8 cellular contexts compared by ENCODE assay signal in the genomic region with DNA sequence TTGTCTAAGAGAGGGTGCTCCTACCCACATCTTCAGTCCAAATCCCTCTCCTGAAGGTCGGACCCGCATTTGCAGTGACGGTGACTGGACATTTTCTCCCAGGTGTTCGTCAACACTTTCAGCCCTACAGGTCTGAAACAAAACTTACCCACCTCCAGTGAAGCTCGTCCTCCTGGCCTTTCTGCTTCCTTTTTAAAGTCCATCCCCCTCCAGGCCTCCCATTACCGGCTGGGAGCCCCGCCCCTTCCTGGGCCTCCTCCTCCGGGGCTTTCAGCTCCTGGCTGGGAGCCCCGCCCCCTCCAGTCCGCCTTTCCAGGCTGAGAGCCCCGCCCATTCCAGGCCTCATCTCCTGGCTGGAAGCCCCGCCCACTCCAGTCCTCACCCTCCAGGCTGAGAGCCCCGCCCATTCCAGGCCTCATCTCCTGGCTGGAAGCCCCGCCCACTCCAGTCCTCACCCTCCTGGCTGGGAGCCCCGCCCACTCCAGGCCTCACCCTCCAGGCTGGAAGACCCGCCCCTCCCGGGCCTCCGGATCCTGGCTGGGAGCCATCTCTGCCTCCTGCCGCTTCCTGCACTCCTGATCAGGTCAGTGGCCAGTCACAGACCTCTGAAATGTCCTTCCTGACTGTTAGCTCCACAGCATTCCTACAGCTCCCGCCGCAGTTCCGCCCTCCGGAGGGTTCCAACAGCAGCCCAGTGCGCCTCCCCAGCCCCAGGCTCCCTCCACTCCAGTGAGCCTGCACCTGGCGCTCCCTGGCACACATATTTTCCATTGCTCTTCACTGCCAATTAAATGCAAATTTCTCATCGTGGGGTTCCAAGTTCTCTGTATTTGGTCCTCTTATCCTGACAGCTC.
A peak's percentile ranks its signal among the peaks of the same experiment; 100 is the strongest.
DNase-seq lines count a peak whose midpoint lies in the region; ATAC-seq and TF ChIP-seq lines count a peak whose summit lies in the region.

No MANE protein-coding gene starts in this region.

- peak overlapping the region; percentile 99 for H3K27ac Mint-ChIP-seq in GM23338
- H3K27ac Mint-ChIP-seq in activated CD4-positive, alpha-beta T cell treated with anti-CD3 and anti-CD28 coated beads, Interleukin-2, amount 10 ng/mL, durations not matched to agents 7 days and 5 days: peak overlapping the region; percentile 55

- peaks cover 2% of the 10 kb centered on the region; the same call in 2 of the 3 replicates for H3K9me3 Mint-ChIP-seq in GM23338
- peaks cover 21% of the 10 kb centered on the region for H3K9me3 Mint-ChIP-seq in activated CD4-positive, alpha-beta T cell treated with anti-CD3 and anti-CD28 coated beads, Interleukin-2, amount 10 ng/mL, durations not matched to agents 7 days and 5 days

- peak overlapping the region; percentile 82 for H3K4me3 Mint-ChIP-seq in GM23338
- H3K4me3 Mint-ChIP-seq in activated CD4-positive, alpha-beta T cell treated with anti-CD3 and anti-CD28 coated beads, Interleukin-2, amount 10 ng/mL, durations not matched to agents 7 days and 5 days: no peak overlapping the region

- no peaks in the 10 kb centered on the region for H4K20me1 ChIP-seq in GM23338 (replicated peaks; ENCODE audit: insufficient read depth)

- no peak overlapping the region for H3K9ac ChIP-seq in parathyroid adenoma

- no peaks in the 10 kb centered on the region for H3K9me3 ChIP-seq in parathyroid adenoma (ENCODE audit: control insufficient read depth, low read length)

- H3K4me3 ChIP-seq in GM23338 (peak overlapping the region; percentile 54), parathyroid adenoma (ENCODE audit: low read depth, low read length) (peak overlapping the region; percentile 43)

- no peaks in the 10 kb centered on the region for H3F3A ChIP-seq in GM23338 (replicated peaks; ENCODE audit: low read depth)

- H3K27me3 ChIP-seq in GM23338 (ENCODE audit: insufficient read depth) (no peaks in the 10 kb centered on the region), parathyroid adenoma (ENCODE audit: control insufficient read depth, insufficient read depth, low read length) (no peaks in the 10 kb centered on the region)

- H3K79me2 ChIP-seq in GM23338 (replicated peaks; ENCODE audit: insufficient read depth) (no peaks in the 10 kb centered on the region), parathyroid adenoma (no peaks in the 10 kb centered on the region)

- H3K9me2 ChIP-seq in GM23338 (ENCODE audit: insufficient read depth): no peaks in the 10 kb centered on the region

- POLR2A ChIA-PET in activated CD4-positive, alpha-beta T cell treated with anti-CD3 and anti-CD28 coated beads, Interleukin-2, amount 10 ng/mL, durations not matched to agents 7 days and 5 days (lab: Charles Lee): no interaction called here

- H2AFZ ChIP-seq in GM23338 (peak overlapping the region; percentile 43), parathyroid adenoma (peak overlapping the region; percentile 99)

- TF ChIP-seq CTCF in GM23338 (conservative IDR thresholded peaks at IDR 0.05; ENCODE audit: low read depth in 2 of 2) (no peak), parathyroid adenoma (IDR thresholded peaks at IDR 0.05) (no peak)

- H3K4me1 Mint-ChIP-seq in GM23338: peaks cover 36% of the 10 kb centered on the region
- peaks cover 62% of the 10 kb centered on the region for H3K4me1 Mint-ChIP-seq in activated CD4-positive, alpha-beta T cell treated with anti-CD3 and anti-CD28 coated beads, Interleukin-2, amount 10 ng/mL, durations not matched to agents 7 days and 5 days

- H3K36me3 ChIP-seq in GM23338 (ENCODE audit: insufficient read depth) (no peaks in the 10 kb centered on the region), parathyroid adenoma (ENCODE audit: control insufficient read depth, insufficient read depth, low read length) (no peaks in the 10 kb centered on the region)

- H3K4me2 ChIP-seq in GM23338 (peak overlapping the region; percentile 78), parathyroid adenoma (ENCODE audit: low read length) (peak overlapping the region; percentile 43)

- ATAC-seq in GM23338: peak; percentile 95
- no peak for ATAC-seq in HG02884 (IDR thresholded peaks at IDR 0.05; ENCODE audit: unreplicated experiment)

- DNase-seq in 8988T: peak; percentile 88
- peak; percentile 98 for DNase-seq in GM23338 (ENCODE audit: low spot score)
- peak; percentile 96 for DNase-seq in NCI-H2171 treated with DMSO at 0.1 percent for 48 hours (lab: John Stamatoyannopoulos, UW)
- no peak for DNase-seq in activated CD4-positive, alpha-beta T cell treated with anti-CD3 and anti-CD28 coated beads, Interleukin-2, amount 10 ng/mL, durations not matched to agents 7 days and 5 days
- peak; percentile 97 for DNase-seq in glomerular visceral epithelial cell (ENCODE audit: extremely low spot score)
- DNase-seq in Ammon's horn (ENCODE audit: low spot score): no peak

- H3K27ac ChIP-seq in GM23338 (ENCODE audit: low read depth): peak overlapping the region; percentile 88
- H3K27ac ChIP-seq in parathyroid adenoma: peak overlapping the region; percentile 86

- H3K36me3 Mint-ChIP-seq in GM23338 (ENCODE audit: low read depth): peaks cover 6% of the 10 kb centered on the region; the same call in 2 of the 3 replicates
- H3K36me3 Mint-ChIP-seq in activated CD4-positive, alpha-beta T cell treated with anti-CD3 and anti-CD28 coated beads, Interleukin-2, amount 10 ng/mL, durations not matched to agents 7 days and 5 days (ENCODE audit: low read depth): peaks cover 19% of the 10 kb centered on the region

- H3K4me1 ChIP-seq in GM23338 (ENCODE audit: insufficient read depth) (peaks cover 27% of the 10 kb centered on the region), parathyroid adenoma (peaks cover 26% of the 10 kb centered on the region)

- CTCF ChIA-PET in activated CD4-positive, alpha-beta T cell treated with anti-CD3 and anti-CD28 coated beads, Interleukin-2, amount 10 ng/mL, durations not matched to agents 7 days and 5 days (lab: Charles Lee): interaction anchor here (1.1 to 1.2 kb wide), 3 partner anchors 10 to 28 kb away, joined by 3 read pairs; no protein-coding TSS in a partner anchor

- peaks cover 9% of the 10 kb centered on the region for H3K27me3 Mint-ChIP-seq in GM23338 (ENCODE audit: insufficient read depth, low read depth, poor library complexity)
- H3K27me3 Mint-ChIP-seq in activated CD4-positive, alpha-beta T cell treated with anti-CD3 and anti-CD28 coated beads, Interleukin-2, amount 10 ng/mL, durations not matched to agents 7 days and 5 days: peaks cover 2% of the 10 kb centered on the region

TF ChIP-seq in GM23338, 12 proteins besides CTCF, POLR2A, EP300 and RAD21:
- TF ChIP-seq POLR2AphosphoS5 (IDR thresholded peaks at IDR 0.05; ENCODE audit: low read depth) (peak; percentile 47), ETS1 (IDR thresholded peaks at IDR 0.05) (no peak)

Comparison
In these comparisons a context has a peak if more than half of its experiments do, and no peak if none do; other contexts are left out.
1. DNase-seq: peak in 8988T (single experiment), GM23338 (single experiment), NCI-H2171 treated with DMSO at 0.1 percent for 48 hours (single experiment) and glomerular visceral epithelial cell (single experiment); none in activated CD4-positive, alpha-beta T cell treated with anti-CD3 and anti-CD28 coated beads, Interleukin-2, amount 10 ng/mL, durations not matched to agents 7 days and 5 days (single experiment) and Ammon's horn (single experiment).